26 cellular contexts compared by ENCODE assay signal in genomic region chr5:166031926-166032325, GRCh38.
A peak's percentile ranks its signal among the peaks of the same experiment; 100 is the strongest.
DNase-seq lines count a peak whose midpoint lies in the region; ATAC-seq lines count a peak whose summit lies in the region.
"Had no signal": no experiment of that assay in that cellular context is flagged by ENCODE, and none has a peak within 500 bp of the region (broad histone marks: within the 10 kb centered on the region; RNA-seq: fewer than 3 reads in every experiment).

No MANE protein-coding gene starts in this region.

- H3K9ac ChIP-seq in trophoblast cell (ENCODE audit: low read length): no peak overlapping the region
- H3K9ac ChIP-seq: BLaER1 treated with 17β-estradiol and CSF1 and Interleukin-3, amounts not matched to agents 10 nM and 100 nM had no signal

- H2AFZ ChIP-seq in trophoblast cell (ENCODE audit: insufficient read depth, low read length, poor library complexity): no peak overlapping the region
- H2AFZ ChIP-seq: GM23338 had no signal

- no peak overlapping the region for H3K14ac ChIP-seq in trophoblast cell (ENCODE audit: low read length)

- no peak overlapping the region for H2AK5ac ChIP-seq in trophoblast cell (ENCODE audit: low read length)

- no peak overlapping the region for H3K4me2 ChIP-seq in trophoblast cell (ENCODE audit: low read length)
- H3K4me2 ChIP-seq: A549; BLaER1 treated with 17β-estradiol and CSF1 and Interleukin-3, amounts not matched to agents 10 nM and 100 nM; GM23338 had no signal

- no CpG with 5 or more reads among the region's 2 CpGs for WGBS in trophoblast cell (ENCODE audit: extremely low coverage, insufficient coverage, insufficient read length)

- no peaks in the 10 kb centered on the region for H3K9me3 ChIP-seq in trophoblast cell (ENCODE audit: insufficient read depth, low read depth, low read length)
- H3K9me3 ChIP-seq: A549; BLaER1 treated with 17β-estradiol and CSF1 and Interleukin-3, amounts not matched to agents 10 nM and 100 nM; SJCRH30 had no signal

- DNase-seq in M059J (ENCODE audit: low read depth): peak; percentile 9
- peak; percentile 8 for DNase-seq in T1000 (lab: John Stamatoyannopoulos, UW)
- peak; percentile 2 for DNase-seq in foreskin melanocyte
- DNase-seq in trophoblast cell: peak; percentile 62 to 88
- DNase-seq in SW480 (ENCODE audit: low spot score): no peak
- DNase-seq: AML-193; CD4-positive, alpha-beta T cell; DMS53; H9; IMR-90; KG1; NCI-H1048; NCI-H1417; NCI-H1694; NCI-H2029 treated with DMSO at 0.1 percent for 48 hours; NCI-H2227 treated with DMSO at 0.1 percent for 48 hours; NCI-H510A; NCI-H69; SJCRH30 had no signal

- no peak overlapping the region for H2BK5ac ChIP-seq in trophoblast cell (ENCODE audit: low read depth, low read length, poor library complexity)

- no peak overlapping the region for H4K8ac ChIP-seq in trophoblast cell (ENCODE audit: low read depth, low read length)

- no peak overlapping the region for H3K18ac ChIP-seq in trophoblast cell (ENCODE audit: low read length)

- no peaks in the 10 kb centered on the region for H3K79me2 ChIP-seq in trophoblast cell (ENCODE audit: control insufficient read depth, insufficient read depth, low read length, poor library complexity)

- H3K4me1 ChIP-seq in trophoblast cell (ENCODE audit: control insufficient read depth in 1 of 2, insufficient read depth in 2 of 2, low read length in 2 of 2): no peaks in the 10 kb centered on the region
- H3K4me1 ChIP-seq: A549; BLaER1 treated with 17β-estradiol and CSF1 and Interleukin-3, amounts not matched to agents 10 nM and 100 nM; SJCRH30 had no signal

- H3K27ac ChIP-seq in trophoblast cell (ENCODE audit: low read depth, low read length): peak overlapping the region; percentile 26
- H3K27ac ChIP-seq: A549; BLaER1 treated with 17β-estradiol and CSF1 and Interleukin-3, amounts not matched to agents 10 nM and 100 nM; SJCRH30 had no signal

- no peaks in the 10 kb centered on the region for H3K27me3 ChIP-seq in trophoblast cell (ENCODE audit: insufficient read depth, low read length)
- H3K27me3 ChIP-seq: BLaER1 treated with 17β-estradiol and CSF1 and Interleukin-3, amounts not matched to agents 10 nM and 100 nM had no signal

- no peak overlapping the region for H2BK120ac ChIP-seq in trophoblast cell (ENCODE audit: insufficient read depth, low read length, poor library complexity)

- H4K91ac ChIP-seq in trophoblast cell (ENCODE audit: low read depth, low read length): no peak overlapping the region

- no peak overlapping the region for H2BK12ac ChIP-seq in trophoblast cell (ENCODE audit: low read length)

- no peaks in the 10 kb centered on the region for H3K36me3 ChIP-seq in trophoblast cell (ENCODE audit: control insufficient read depth in 1 of 2, insufficient read depth in 2 of 2, low read length in 2 of 2)
- H3K36me3 ChIP-seq: BLaER1 treated with 17β-estradiol and CSF1 and Interleukin-3, amounts not matched to agents 10 nM and 100 nM; SJCRH30 had no signal

- H4K12ac ChIP-seq in trophoblast cell (ENCODE audit: low read depth, low read length): no peak overlapping the region

- ATAC-seq in HG02973 (IDR thresholded peaks at IDR 0.05; ENCODE audit: unreplicated experiment): no peak
- ATAC-seq in GM21360 (IDR thresholded peaks at IDR 0.05; ENCODE audit: unreplicated experiment): no peak
- ATAC-seq: A549, GM23338, Panc1, SK-N-SH treated with all-trans-retinoic acid at 6 μM for 48 hours had no signal

- no peak overlapping the region for H3K4me3 ChIP-seq in trophoblast cell (ENCODE audit: low read depth, low read length)
- H3K4me3 ChIP-seq: A549; BLaER1 treated with 17β-estradiol and CSF1 and Interleukin-3, amounts not matched to agents 10 nM and 100 nM; GM23338; SJCRH30 had no signal

- no peak overlapping the region for H3K4ac ChIP-seq in trophoblast cell (ENCODE audit: low read depth, low read length)

- no peaks in the 10 kb centered on the region for H3K79me1 ChIP-seq in trophoblast cell (ENCODE audit: low read length)

- no peak overlapping the region for H3K23ac ChIP-seq in trophoblast cell (ENCODE audit: low read length)
